Comparison of ENCODE assay signal across 30 cellular contexts in genomic region chr5:167514461-167514860, GRCh38.
"Had no signal": no experiment of that assay in that cellular context is flagged by ENCODE, and none has a peak within 500 bp of the region (broad histone marks: within the 10 kb centered on the region; RNA-seq: fewer than 3 reads in every experiment).

No MANE protein-coding gene starts in this region.

- DNase-seq: activated B cell treated with CpG ODN at 0.5 μM for 24 hours; activated CD4-positive, alpha-beta T cell treated with anti-CD3 and anti-CD28 coated beads for 48 hours; activated CD4-positive, alpha-beta T cell treated with anti-CD3 and anti-CD28 coated beads, Interleukin-2, amount 50 U/mL, for 1 hour; activated CD4-positive, alpha-beta T cell treated with anti-CD3 and anti-CD28 coated beads, Interleukin-2, amount 50 U/mL, for 48 hours; activated CD8-positive, alpha-beta memory T cell treated with anti-CD3 and anti-CD28 coated beads for 24 hours; activated CD8-positive, alpha-beta T cell treated with anti-CD3 and anti-CD28 coated beads for 36 hours; activated effector memory CD4-positive, alpha-beta T cell treated with Interleukin-2 at 50 U/mL for 16 hours; activated gamma-delta T cell treated with Interleukin-2 at 50 U/mL for 16 hours; activated naive CD4-positive, alpha-beta T cell treated with anti-CD3 and anti-CD28 coated beads, Interleukin-2, amount 50 U/mL, for 16 hours; activated naive CD4-positive, alpha-beta T cell treated with Interleukin-2 at 50 U/mL for 16 hours; activated T-cell treated with anti-CD3 and anti-CD28 coated beads, Interleukin-2, amount 50 U/mL, for 4 hours; amniotic stem cell; anterior cingulate cortex; body of pancreas; dorsolateral prefrontal cortex; effector memory CD4-positive, alpha-beta T cell; endodermal cell; erythroblast; foreskin keratinocyte; gastrocnemius medialis; glutamatergic neuron; T-helper 1 cell; T-helper 17 cell; T1000; WERI-Rb-1 had no signal

- ATAC-seq: activated CD4-positive, CD25-positive, alpha-beta regulatory T cell treated with anti-CD3 and anti-CD28 coated beads, Interleukin-2, amount 50 U/mL, for 24 hours; activated CD8-positive, alpha-beta T cell treated with anti-CD3 and anti-CD28 coated beads for 36 hours; activated T-cell treated with anti-CD3 and anti-CD28 coated beads, Interleukin-2, amount 50 U/mL, for 4 hours; activated T-helper 17 cell treated with anti-CD3 and anti-CD28 coated beads, Interleukin-2, amount 50 U/mL, for 72 hours; body of pancreas; foreskin keratinocyte; gastrocnemius medialis; T-helper 17 cell had no signal

- H3K4me1 ChIP-seq: body of pancreas, esophagus muscularis mucosa, foreskin keratinocyte, gastrocnemius medialis had no signal

- H3K27me3 ChIP-seq: body of pancreas, dorsolateral prefrontal cortex, esophagus muscularis mucosa, gastrocnemius medialis had no signal

- H3K4me3 ChIP-seq: body of pancreas, coronary artery, dorsolateral prefrontal cortex, esophagus muscularis mucosa, gastrocnemius medialis had no signal

- FAIRE-seq: astrocyte had no signal

- H3K9me3 ChIP-seq: body of pancreas, esophagus muscularis mucosa, gastrocnemius medialis had no signal

- H3K36me3 ChIP-seq: esophagus muscularis mucosa, gastrocnemius medialis, WERI-Rb-1 had no signal

- H3K27ac ChIP-seq: body of pancreas, coronary artery, dorsolateral prefrontal cortex, esophagus muscularis mucosa, foreskin keratinocyte, gastrocnemius medialis, WERI-Rb-1 had no signal
